8 cellular contexts compared by ENCODE assay signal in the genomic region with DNA sequence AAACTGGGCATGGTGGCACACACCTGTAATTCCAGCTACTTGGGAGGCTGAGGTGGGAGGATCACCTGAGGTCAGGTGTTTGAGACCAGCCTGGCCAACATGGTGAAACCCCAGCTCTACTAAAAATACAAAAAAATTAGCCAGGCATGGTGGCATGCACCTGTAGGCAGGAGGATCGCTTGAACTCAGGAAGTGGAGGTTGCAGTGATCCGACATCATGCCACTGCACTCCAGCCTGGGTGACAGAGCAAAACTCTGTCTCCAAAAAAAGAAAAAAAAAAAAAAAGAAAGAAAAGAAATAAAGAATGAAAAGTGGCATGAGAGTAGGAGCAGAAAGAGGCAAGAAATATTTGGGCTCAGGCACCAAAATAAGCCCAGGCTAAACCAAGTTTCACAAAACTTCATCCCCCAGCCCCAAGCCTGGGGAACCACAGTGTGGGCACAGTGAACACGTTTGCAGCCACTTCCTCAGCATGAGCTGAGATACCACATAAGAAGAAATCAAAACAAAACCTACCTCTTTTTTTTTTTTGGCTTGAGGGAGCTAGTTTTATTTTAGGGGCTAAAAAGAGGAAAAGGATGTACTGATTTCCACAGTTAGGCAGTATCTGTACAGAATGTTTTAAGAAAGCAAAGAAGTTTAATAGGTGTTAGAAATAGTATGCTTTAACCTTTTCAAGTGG. TPM values are rescaled to one million over a fixed set of nuclear protein-coding genes. Genes with fewer than 3 reads are reported as not detected.
DNase-seq lines count a peak whose midpoint lies in the region; ATAC-seq and TF ChIP-seq lines count a peak whose summit lies in the region.
"Not testable (repeated sequence)": the region's sequence is repeated elsewhere in the genome, so short reads cannot be mapped to it uniquely, and the experiment has no call there.

No MANE protein-coding gene starts in this region.

- H3K27me3 Mint-ChIP-seq in HFFc6 (ENCODE audit: insufficient read depth), result peaks cover 18% of the 10 kb centered on the region
- not testable (repeated sequence) for H3K27me3 Mint-ChIP-seq in T-helper 2 cell treated with Interferon-gamma antibody and Interleukin-4, amounts not matched to agents 5 μg/mL and 100 μg/mL, for 36 hours (ENCODE audit: low read depth); activated T-cell treated with anti-CD3 and anti-CD28 coated beads, Interleukin-2, amount 50 U/mL, for 72 hours (ENCODE audit: low read depth)

- H3K9me3 Mint-ChIP-seq in HFFc6; T-helper 2 cell treated with Interferon-gamma antibody and Interleukin-4, amounts not matched to agents 5 μg/mL and 100 μg/mL, for 36 hours; activated T-cell treated with anti-CD3 and anti-CD28 coated beads, Interleukin-2, amount 50 U/mL, for 72 hours: not testable (repeated sequence)

- ATAC-seq in GM18907 (IDR thresholded peaks at IDR 0.05; ENCODE audit: unreplicated experiment) (peak; percentile 65), HG03571 (IDR thresholded peaks at IDR 0.05; ENCODE audit: unreplicated experiment) (peak; percentile 67)
- peak; percentile 63 to 74 for ATAC-seq in activated T-cell treated with anti-CD3 and anti-CD28 coated beads, Interleukin-2, amount 50 U/mL, for 72 hours (replicated peaks in 1 of 2)
- ATAC-seq in foreskin keratinocyte, result not testable (repeated sequence)

- H3K4me3 Mint-ChIP-seq in HFFc6, result not testable (repeated sequence)
- peak overlapping the region; percentile 65 for H3K4me3 Mint-ChIP-seq in T-helper 2 cell treated with Interferon-gamma antibody and Interleukin-4, amounts not matched to agents 5 μg/mL and 100 μg/mL, for 36 hours
- peak overlapping the region; percentile 69 to 91 for H3K4me3 Mint-ChIP-seq in activated T-cell treated with anti-CD3 and anti-CD28 coated beads, Interleukin-2, amount 50 U/mL, for 72 hours

- H3K27ac Mint-ChIP-seq in HFFc6, result peak overlapping the region; percentile 64
- peak overlapping the region; percentile 75 for H3K27ac Mint-ChIP-seq in T-helper 2 cell treated with Interferon-gamma antibody and Interleukin-4, amounts not matched to agents 5 μg/mL and 100 μg/mL, for 36 hours
- peak overlapping the region; percentile 96 for H3K27ac Mint-ChIP-seq in activated T-cell treated with anti-CD3 and anti-CD28 coated beads, Interleukin-2, amount 50 U/mL, for 72 hours

- DNase-seq in Ammon's horn (ENCODE audit: low spot score), result peak; percentile 60
- not testable (repeated sequence) for DNase-seq in HFFc6, foreskin keratinocyte
- peak; percentile 68 for DNase-seq in T-helper 2 cell treated with Interferon-gamma antibody and Interleukin-4, amounts not matched to agents 5 μg/mL and 100 μg/mL, for 36 hours (ENCODE audit: low spot score)
- DNase-seq in activated T-cell treated with anti-CD3 and anti-CD28 coated beads, Interleukin-2, amount 50 U/mL, for 72 hours, result peak; percentile 73 to 84
- peak; percentile 53 to 63 for DNase-seq in stimulated activated CD4-positive, alpha-beta T cell treated with anti-CD3 and anti-CD28 coated beads, Interleukin-2, amount 100 ng/mL, for 24 hours

- not testable (repeated sequence) for H3K36me3 Mint-ChIP-seq in HFFc6 (ENCODE audit: low read depth); T-helper 2 cell treated with Interferon-gamma antibody and Interleukin-4, amounts not matched to agents 5 μg/mL and 100 μg/mL, for 36 hours (ENCODE audit: low read depth); activated T-cell treated with anti-CD3 and anti-CD28 coated beads, Interleukin-2, amount 50 U/mL, for 72 hours (ENCODE audit: insufficient read depth in 2 of 2)

- peaks cover 15% of the 10 kb centered on the region for H3K4me1 ChIP-seq in foreskin keratinocyte

- peak overlapping the region; percentile 48 for H3K27ac ChIP-seq in foreskin keratinocyte

- TF ChIP-seq CTCF in HFFc6 (IDR thresholded peaks at IDR 0.05); foreskin keratinocyte (conservative IDR thresholded peaks at IDR 0.05): not testable (repeated sequence)

- H3K4me1 Mint-ChIP-seq in HFFc6 (ENCODE audit: low read depth), result peaks cover 84% of the 10 kb centered on the region
- H3K4me1 Mint-ChIP-seq in T-helper 2 cell treated with Interferon-gamma antibody and Interleukin-4, amounts not matched to agents 5 μg/mL and 100 μg/mL, for 36 hours (ENCODE audit: low read depth), result peaks cover 27% of the 10 kb centered on the region
- H3K4me1 Mint-ChIP-seq in activated T-cell treated with anti-CD3 and anti-CD28 coated beads, Interleukin-2, amount 50 U/mL, for 72 hours (ENCODE audit: low read depth), result peaks cover 84% of the 10 kb centered on the region

- H3K27me3 ChIP-seq in foreskin keratinocyte, result not testable (repeated sequence)

RNA-seq across cellular contexts. Expression of a gene that starts 46.8 kb away (rescaled TPM):
- total RNA-seq in HFFc6 (2021; fragmentation: NEBNext Ultra II Directional; extraction: Animal tissue kit (Norgen Biotek cat#: 25700)), result 100 to 1,000 TPM; 139 to 183 (median 150) TPM
- 10 to 100 TPM; 19.1 to 23.4 TPM for total RNA-seq in activated T-cell treated with anti-CD3 and anti-CD28 coated beads, Interleukin-2, amount 50 U/mL, for 72 hours
- 1.8 and 4.2 TPM in 2 replicates for total RNA-seq in foreskin keratinocyte
- polyA plus RNA-seq in foreskin keratinocyte, result 3.6 and 6.4 TPM in 2 replicates

Comparison
In these comparisons a context has a peak if more than half of its experiments do, and no peak if none do; other contexts are left out.
1. RNA of a gene that starts 46.8 kb away (total RNA-seq): 139 to 183 TPM in HFFc6; 19.1 to 23.4 TPM in activated T-cell treated with anti-CD3 and anti-CD28 coated beads, Interleukin-2, amount 50 U/mL, for 72 hours and 1.8 to 4.2 TPM in foreskin keratinocyte; every median in the first group is over 4 times any median in the second.
2. Peak in every context shown above with its lines, with median percentiles within 50 percentile points of each other: H3K27ac Mint-ChIP-seq.